ENCODE assay signal across 14 cellular contexts in genomic region chr10:31878486-31878885, GRCh38. TPM values are rescaled to one million over a fixed set of nuclear protein-coding genes. Genes with fewer than 3 reads are reported as not detected.
DNase-seq lines count a peak whose midpoint lies in the region; ATAC-seq, FAIRE-seq and TF ChIP-seq lines count a peak whose summit lies in the region.
"Had no signal": no experiment of that assay in that cellular context is flagged by ENCODE, and none has a peak within 500 bp of the region (broad histone marks: within the 10 kb centered on the region; RNA-seq: fewer than 3 reads in every experiment).

No MANE protein-coding gene starts in this region.

- H3K27ac ChIP-seq in HepG2 (ENCODE audit: extremely low read length, insufficient read depth, low read length) (no peak overlapping the region), right lobe of liver (no peak overlapping the region), esophagus muscularis mucosa (replicated peaks in 1 of 4) (no peak overlapping the region)
- H3K27ac ChIP-seq: 22Rv1, BLaER1 had no signal

- H3K4me3 ChIP-seq in HepG2 (replicated peaks in 1 of 3; ENCODE audit: insufficient read depth in 1 of 3, low read depth in 2 of 3, low read length in 3 of 3): no peak overlapping the region
- no peak overlapping the region for H3K4me3 ChIP-seq in right lobe of liver
- H3K4me3 ChIP-seq in lower leg skin (ENCODE audit: low read depth, poor library complexity, severe bottlenecking): no peak overlapping the region
- no peak overlapping the region for H3K4me3 ChIP-seq in esophagus muscularis mucosa
- H3K4me3 ChIP-seq: BLaER1, GM23338 had no signal

- peak overlapping the region; percentile 61 for H3K27ac Mint-ChIP-seq in endothelial cell (ENCODE audit: unreplicated experiment)
- H3K27ac Mint-ChIP-seq: GM23338 had no signal

- TF ChIP-seq CTCF in HepG2 (CRISPR knock-in tag; IDR thresholded peaks at IDR 0.05) (no peak), right lobe of liver (IDR thresholded peaks at IDR 0.05) (no peak), endothelial cell (IDR thresholded peaks at IDR 0.05; ENCODE audit: unreplicated experiment) (no peak), lower leg skin (IDR thresholded peaks at IDR 0.05) (no peak), esophagus muscularis mucosa (IDR thresholded peaks at IDR 0.05) (no peak)

- no peaks in the 10 kb centered on the region for H3K36me3 ChIP-seq in HepG2 (replicated peaks in 1 of 2; ENCODE audit: control insufficient read depth in 1 of 2, insufficient read depth in 2 of 2, low read length in 2 of 2)
- no peaks in the 10 kb centered on the region for H3K36me3 ChIP-seq in right lobe of liver
- no peaks in the 10 kb centered on the region for H3K36me3 ChIP-seq in esophagus muscularis mucosa
- H3K36me3 ChIP-seq: BLaER1 had no signal

- no peak overlapping the region for H3K4me3 Mint-ChIP-seq in endothelial cell (ENCODE audit: unreplicated experiment)
- H3K4me3 Mint-ChIP-seq: GM23338 had no signal

- intact Hi-C loops in HepG2 (cut with micrococcal nuclease; ENCODE audit: unreplicated experiment): no loop called here
- intact Hi-C loops in right lobe of liver (cut with DNase I): no loop called here
- intact Hi-C loops in lower leg skin (cut with DNase I; ENCODE audit: low total_unique reads): no loop called here
- intact Hi-C loops in esophagus muscularis mucosa (cut with DNase I): no loop called here

- no peak overlapping the region for H2AFZ ChIP-seq in HepG2 (ENCODE audit: low read length)
- H2AFZ ChIP-seq: GM23338 had no signal

- no peaks in the 10 kb centered on the region for H3K9me3 Mint-ChIP-seq in endothelial cell (ENCODE audit: unreplicated experiment)
- H3K9me3 Mint-ChIP-seq: GM23338 had no signal

- POLR2A ChIA-PET in HepG2 (lab: Yijun Ruan, JAX): no interaction called here

- ATAC-seq in HepG2: no peak
- no peak for ATAC-seq in right lobe of liver
- ATAC-seq in stimulated activated naive CD8-positive, alpha-beta T cell treated with anti-CD3 and anti-CD28 coated beads, Interleukin-15, Interleukin-2, amounts not matched to agents 100 U/mL and 50 U/mL, for 24 hours: no peak
- ATAC-seq in HG03196 (IDR thresholded peaks at IDR 0.05; ENCODE audit: unreplicated experiment): no peak
- ATAC-seq: GM23338 had no signal

- peaks cover 7% of the 10 kb centered on the region for H3K4me1 Mint-ChIP-seq in endothelial cell (ENCODE audit: unreplicated experiment)

- no peaks in the 10 kb centered on the region for H3K27me3 Mint-ChIP-seq in endothelial cell (ENCODE audit: unreplicated experiment)

- H3K4me1 ChIP-seq in HepG2 (ENCODE audit: insufficient read depth, low read length) (peaks cover 44% of the 10 kb centered on the region), right lobe of liver (peaks cover 0 to 12% (median 0%) of the 10 kb centered on the region in 4 donors), esophagus muscularis mucosa (peaks cover 0 to 6% (median 5%) of the 10 kb centered on the region in 4 donors)

- BruUV-seq in HepG2 (replicated peaks; lab: Mats Ljungman, UMichigan): no TSS peak

- H3K27me3 ChIP-seq in HepG2 (ENCODE audit: control insufficient read depth in 1 of 2, insufficient read depth in 2 of 2, low read length in 2 of 2) (no peaks in the 10 kb centered on the region), right lobe of liver (no peaks in the 10 kb centered on the region), esophagus muscularis mucosa (no peaks in the 10 kb centered on the region)
- H3K27me3 ChIP-seq: BLaER1 had no signal

- TF ChIP-seq POLR2A in HepG2 (IDR thresholded peaks at IDR 0.05; ENCODE audit: insufficient read depth in 1 of 2, low read depth in 2 of 2, low read length in 2 of 2) (no peak), right lobe of liver (IDR thresholded peaks at IDR 0.05) (no peak), lower leg skin (IDR thresholded peaks at IDR 0.05) (no peak), esophagus muscularis mucosa (IDR thresholded peaks at IDR 0.05; ENCODE audit: low read depth) (no peak)

- CTCF ChIA-PET in HepG2 (lab: Yijun Ruan, JAX; ENCODE audit: low intra/inter-chr PET ratio, low total read pairs): no interaction called here

- TF ChIP-seq EP300 in HepG2 (IDR thresholded peaks at IDR 0.05; ENCODE audit: low read depth in 2 of 2, low read length in 2 of 2) (no peak), HepG2 (CRISPR knock-in tag; IDR thresholded peaks at IDR 0.05; ENCODE audit: borderline replicate concordance) (no peak), esophagus muscularis mucosa (IDR thresholded peaks at IDR 0.05) (no peak)

- no peak for FAIRE-seq in HepG2 (lab: Jason Lieb, UNC)

- no peaks in the 10 kb centered on the region; the same call in 1 of the 2 replicates for H4K20me1 ChIP-seq in HepG2 (ENCODE audit: insufficient read depth, low read length)

- peaks cover 82% of the 10 kb centered on the region for H3K79me2 ChIP-seq in HepG2 (ENCODE audit: insufficient read depth, low read length)

- TF ChIP-seq RAD21 in HepG2 (CRISPR knock-in tag; IDR thresholded peaks at IDR 0.05): no peak

- no peaks in the 10 kb centered on the region for H3K9me3 ChIP-seq in HepG2 (ENCODE audit: low read length)
- H3K9me3 ChIP-seq in right lobe of liver: no peaks in the 10 kb centered on the region
- H3K9me3 ChIP-seq in esophagus muscularis mucosa: no peaks in the 10 kb centered on the region
- H3K9me3 ChIP-seq: BLaER1 had no signal

- in situ Hi-C loops in HepG2 (cut with HindIII; ENCODE audit: extremely low pct_ligation_motif_present, low pct_unique_long_range_greater_than_20kb): no loop called here

- DNase-seq in HepG2 (ENCODE audit: low spot score) (no peak), right lobe of liver (no peak), NCI-H774 (lab: John Stamatoyannopoulos, UW) (peak; percentile 23), endothelial cell (ENCODE audit: low spot score) (no peak), lower leg skin (ENCODE audit: low spot score in 2 of 2) (no peak), esophagus muscularis mucosa (ENCODE audit: extremely low spot score) (no peak)
- DNase-seq in stimulated activated naive CD8-positive, alpha-beta T cell treated with anti-CD3 and anti-CD28 coated beads, Interleukin-15, Interleukin-2, amounts not matched to agents 100 U/mL and 50 U/mL, for 24 hours: no peak
- DNase-seq: AML-193, DMS 273 treated with DMSO at 0.1 percent for 48 hours, H7 had no signal

- no peak overlapping the region for H3K9ac ChIP-seq in HepG2 (ENCODE audit: insufficient read depth, low read depth, low read length)
- H3K9ac ChIP-seq: BLaER1 had no signal

- H3K4me2 ChIP-seq in HepG2 (ENCODE audit: low read depth, low read length): no peak overlapping the region
- H3K4me2 ChIP-seq: BLaER1, GM23338 had no signal

- H3K36me3 Mint-ChIP-seq in endothelial cell (ENCODE audit: low read depth, unreplicated experiment): no peaks in the 10 kb centered on the region

TF ChIP-seq in HepG2, 621 proteins besides CTCF, POLR2A, EP300 and RAD21 (continues in another document):
- TF ChIP-seq IRF2 (CRISPR knock-in tag; IDR thresholded peaks at IDR 0.05) (no peak), ZNF644 (CRISPR knock-in tag; IDR thresholded peaks at IDR 0.05; ENCODE audit: low read depth) (peak; percentile 86)

RNA-seq across cellular contexts. Expression of gene ARHGAP12, which starts 50.1 kb away (rescaled TPM):
- total RNA-seq in HepG2 (2016; rRNA removed; fragmentation: Illumina TruSeq; extraction: Trizol): 54.6 and 64.4 TPM in 2 replicates
- 245 and 284 TPM in 2 replicates for total RNA-seq in HepG2 (2016; cell fraction: cytosol; rRNA removed; fragmentation: Illumina TruSeq; extraction: Trizol; ENCODE audit: low read depth)
- 54.1 and 61.8 TPM in 2 replicates for total RNA-seq in HepG2 (2016; cell fraction: insoluble cytoplasmic fraction; rRNA removed; fragmentation: Illumina TruSeq; extraction: Trizol)
- 83.7 and 98.1 TPM in 2 replicates for total RNA-seq in HepG2 (2016; cell fraction: membrane; rRNA removed; fragmentation: Illumina TruSeq; extraction: Trizol)
- 58.3 and 61.0 TPM in 2 replicates for total RNA-seq in HepG2 (2016; cell fraction: nucleus; rRNA removed; fragmentation: Illumina TruSeq; extraction: Trizol)
- 15.9 and 25.0 TPM in 2 replicates for polyA plus RNA-seq in HepG2 (2011; rRNA removed)
- polyA plus RNA-seq in HepG2 (2011; cell fraction: cytosol; rRNA removed): 7.7 and 11.1 TPM in 2 replicates
- 18.5 and 19.2 TPM in 2 replicates for polyA plus RNA-seq in HepG2 (2011; cell fraction: nucleus; rRNA removed)
- 15.2 and 21.2 TPM in 2 replicates for polyA plus RNA-seq in HepG2 (2012)
- polyA plus RNA-seq in HepG2 (2016; cell fraction: cytosol; fragmentation: Illumina TruSeq; extraction: Trizol; ENCODE audit: low read depth): 0.86 and 0.93 TPM in 2 replicates
- polyA plus RNA-seq in HepG2 (2016; cell fraction: insoluble cytoplasmic fraction; fragmentation: Illumina TruSeq; extraction: Trizol; ENCODE audit: low read depth): 44.3 and 46.9 TPM in 2 replicates
- polyA plus RNA-seq in HepG2 (2016; cell fraction: membrane; fragmentation: Illumina TruSeq; extraction: Trizol; ENCODE audit: low read depth): 6.4 and 6.9 TPM in 2 replicates
- polyA plus RNA-seq in HepG2 (2016; cell fraction: nucleus; fragmentation: Illumina TruSeq; extraction: Trizol; ENCODE audit: insufficient read depth, low read depth): 52.4 and 57.1 TPM in 2 replicates
- 3.7 and 13.7 TPM in 2 replicates for polyA minus RNA-seq in HepG2 (2011; rRNA and poly(A)+ RNA removed; ENCODE audit: low replicate concordance)
- polyA minus RNA-seq in HepG2 (2011; cell fraction: cytosol; rRNA and poly(A)+ RNA removed): 36.2 and 37.1 TPM in 2 replicates
- 132 TPM in 2 replicates for polyA minus RNA-seq in HepG2 (2011; cell fraction: nucleus; rRNA and poly(A)+ RNA removed)
- 10 to 100 TPM; 12.1 to 24.8 (median 17.6) TPM for total RNA-seq in right lobe of liver
- 39.0 TPM for total RNA-seq in endothelial cell (ENCODE audit: unreplicated experiment)
- 10 to 100 TPM; 29.9 to 35.2 (median 31.4) TPM for total RNA-seq in lower leg skin
- total RNA-seq in esophagus muscularis mucosa: 10 to 100 TPM; 25.6 to 48.2 (median 35.8) TPM
